Comparison of ENCODE assay signal across 8 cellular contexts in genomic region chr10:69639291-69640195, GRCh38. TPM values are rescaled to one million over a fixed set of nuclear protein-coding genes. Genes with fewer than 3 reads are reported as not detected.
DNase-seq lines count a peak whose midpoint lies in the region; ATAC-seq and TF ChIP-seq lines count a peak whose summit lies in the region.

No MANE protein-coding gene starts in this region.

- no peaks in the 10 kb centered on the region; the same call in 1 of the 2 replicates for H4K20me1 ChIP-seq in Karpas-422 (ENCODE audit: insufficient read depth, low read depth, low read length)

- in situ Hi-C loops in astrocyte of the cerebellum (cut with HindIII; ENCODE audit: low sequenced_read_pairs): loop anchor here (5.0 kb wide), 1 partner anchor 232 kb away; no protein-coding TSS in a partner anchor
- in situ Hi-C loops in gastrocnemius medialis (cut with MboI; ENCODE audit: low sequenced_read_pairs in 4 of 4): loop anchor here (10.0 to 25.0 kb wide), 6 partner anchors 125 to 402 kb away; no protein-coding TSS in a partner anchor

- no peaks in the 10 kb centered on the region for H3K9me2 ChIP-seq in Karpas-422 (replicated peaks; ENCODE audit: insufficient read depth, low read length)

- peak; percentile 87 for TF ChIP-seq CTCF in astrocyte of the cerebellum (IDR thresholded peaks at IDR 0.05; ENCODE audit: low read depth, low read length, missing control alignments)
- peak; percentile 74 to 89 (median 79) for TF ChIP-seq CTCF in gastrocnemius medialis (IDR thresholded peaks at IDR 0.05 in 4 of 5, conservative IDR thresholded peaks at IDR 0.05 in 1 of 5)

- H3K79me2 ChIP-seq in Karpas-422 (ENCODE audit: low read length): no peaks in the 10 kb centered on the region

- no peaks in the 10 kb centered on the region for H3K27me3 ChIP-seq in Karpas-422 (ENCODE audit: low read length)
- no peaks in the 10 kb centered on the region for H3K27me3 ChIP-seq in gastrocnemius medialis

- H3K9ac ChIP-seq in Karpas-422 (ENCODE audit: low read length): no peak overlapping the region

- H3K9me3 ChIP-seq in Karpas-422 (ENCODE audit: low read length) (no peaks in the 10 kb centered on the region), gastrocnemius medialis (no peaks in the 10 kb centered on the region)

- no peaks in the 10 kb centered on the region for H3K4me1 ChIP-seq in Karpas-422 (ENCODE audit: low read length)
- no peaks in the 10 kb centered on the region for H3K4me1 ChIP-seq in gastrocnemius medialis

- DNase-seq in DMS53 (lab: John Stamatoyannopoulos, UW) (peak; percentile 80), Karpas-422 (peak; percentile 83), T1000 (lab: John Stamatoyannopoulos, UW) (peak; percentile 16), astrocyte of the cerebellum (ENCODE audit: low read depth) (peak; percentile 55), hippocampal formation (lab: John Stamatoyannopoulos, UW) (peak; percentile 23 to 30), gastrocnemius medialis (peak; percentile 26 to 44), NCI-H187 treated with DMSO at 0.1 percent for 48 hours (lab: John Stamatoyannopoulos, UW) (no peak)

- no peak for TF ChIP-seq POLR2A in gastrocnemius medialis (IDR thresholded peaks at IDR 0.05)

- ATAC-seq in gastrocnemius medialis (peak; percentile 71 to 78), HG03354 (IDR thresholded peaks at IDR 0.05; ENCODE audit: poor library complexity, severe bottlenecking, unreplicated experiment) (no peak)

- no peak overlapping the region for H3K4me2 ChIP-seq in Karpas-422 (ENCODE audit: low read depth, low read length, poor library complexity, severe bottlenecking)

- H3K4me3 ChIP-seq in Karpas-422 (ENCODE audit: low read length): no peak overlapping the region
- no peak overlapping the region for H3K4me3 ChIP-seq in astrocyte of the cerebellum (ENCODE audit: low read depth, low read length)
- no peak overlapping the region for H3K4me3 ChIP-seq in gastrocnemius medialis

- no peak overlapping the region for H2AFZ ChIP-seq in Karpas-422 (ENCODE audit: low read length)

- H3K27ac ChIP-seq in Karpas-422 (ENCODE audit: low read length) (no peak overlapping the region), gastrocnemius medialis (no peak overlapping the region)

- intact Hi-C loops in gastrocnemius medialis (cut with DNase I; ENCODE audit: low total_unique reads): loop anchor here (2.0 to 10.0 kb wide), 5 partner anchors 125 to 275 kb away; no protein-coding TSS in a partner anchor

- H3K36me3 ChIP-seq in Karpas-422 (ENCODE audit: insufficient read depth, low read length) (no peaks in the 10 kb centered on the region), gastrocnemius medialis (no peaks in the 10 kb centered on the region)

RNA-seq across cellular contexts. Expression of gene FAM241B, which starts 9.5 kb away (rescaled TPM):
- total RNA-seq in Karpas-422 (2014; rRNA removed; shearing (Covaris generic); ENCODE audit: low replicate concordance): not detected in 2 replicates
- 1 to 10 TPM in 3 of 4 donors, not detected in 1; 1.1 to 2.6 (median 2.5) TPM for total RNA-seq in gastrocnemius medialis
